In genomic region chr2:219378167-219378851, GRCh38 we compare ENCODE assay signal across 21 cellular contexts. TPM values are rescaled to one million over a fixed set of nuclear protein-coding genes. Genes with fewer than 3 reads are reported as not detected.
"Had no signal": no experiment of that assay in that cellular context is flagged by ENCODE, and none has a peak within 500 bp of the region (broad histone marks: within the 10 kb centered on the region; RNA-seq: fewer than 3 reads in every experiment).

No MANE protein-coding gene starts in this region.

- ATAC-seq: left colon; naive thymus-derived CD4-positive, alpha-beta T cell had no signal

- H3K4me3 Mint-ChIP-seq: activated naive CD8-positive, alpha-beta T cell; naive thymus-derived CD4-positive, alpha-beta T cell had no signal

- H3K27ac ChIP-seq: epithelial cell of prostate, parathyroid adenoma, sigmoid colon, thyroid gland, WERI-Rb-1 had no signal

- DNase-seq: activated CD4-positive, alpha-beta T cell treated with anti-CD3 and anti-CD28 coated beads for 1 hour; activated CD4-positive, alpha-beta T cell treated with anti-CD3 and anti-CD28 coated beads, Interleukin-2, amount 50 U/mL, for 4 hours; activated T-cell treated with anti-CD3 and anti-CD28 coated beads for 4 hours; dermis blood vessel endothelial cell; foreskin fibroblast; hypothalamus; islet precursor cell; left colon; mammary epithelial cell; naive thymus-derived CD4-positive, alpha-beta T cell; sigmoid colon; stimulated activated naive CD4-positive, alpha-beta T cell; T-helper 2 cell; thyroid gland; WERI-Rb-1 had no signal

- H3K27me3 ChIP-seq: sigmoid colon, thyroid gland had no signal

- H3K27ac Mint-ChIP-seq: activated naive CD8-positive, alpha-beta T cell; naive thymus-derived CD4-positive, alpha-beta T cell had no signal

- H2AFZ ChIP-seq: parathyroid adenoma had no signal

- H3K27me3 Mint-ChIP-seq: activated naive CD8-positive, alpha-beta T cell; naive thymus-derived CD4-positive, alpha-beta T cell had no signal

- H3K4me3 ChIP-seq: sigmoid colon, thyroid gland had no signal

- H3K9me3 Mint-ChIP-seq: naive thymus-derived CD4-positive, alpha-beta T cell had no signal

- H3K79me2 ChIP-seq: parathyroid adenoma had no signal

- H3K9ac ChIP-seq: parathyroid adenoma had no signal

- H3K9me3 ChIP-seq: sigmoid colon, thyroid gland had no signal

- H3K4me1 ChIP-seq: parathyroid adenoma, sigmoid colon, thyroid gland had no signal

RNA-seq across cellular contexts. Expression of gene DES, which starts 39.9 kb away (rescaled TPM):
- total RNA-seq: dermis blood vessel endothelial cell had no signal
- polyA plus RNA-seq: naive thymus-derived CD4-positive, alpha-beta T cell had no signal

RNA-seq across cellular contexts. Expression of gene RESP18, which starts 45.8 kb away (rescaled TPM):
- total RNA-seq: dermis blood vessel endothelial cell; left colon; mammary epithelial cell; mononuclear cell; naive thymus-derived CD4-positive, alpha-beta T cell; sigmoid colon; subcutaneous adipose tissue; thyroid gland; ureter had no signal
- polyA plus RNA-seq: mammary epithelial cell; naive thymus-derived CD4-positive, alpha-beta T cell; sigmoid colon had no signal
